In genomic region chr7:156612930-156613329, GRCh38 we compare ENCODE assay signal across 8 cellular contexts.
DNase-seq lines count a peak whose midpoint lies in the region; ATAC-seq lines count a peak whose summit lies in the region.
"Had no signal": no experiment of that assay in that cellular context is flagged by ENCODE, and none has a peak within 500 bp of the region (broad histone marks: within the 10 kb centered on the region; RNA-seq: fewer than 3 reads in every experiment).

No MANE protein-coding gene starts in this region.

- no peaks in the 10 kb centered on the region for H3K9me3 ChIP-seq in effector memory CD4-positive, alpha-beta T cell (ENCODE audit: control insufficient read depth, low read length)

- peak; percentile 81 for ATAC-seq in HG03045 (IDR thresholded peaks at IDR 0.05; ENCODE audit: unreplicated experiment)

- H3K4me1 ChIP-seq in effector memory CD4-positive, alpha-beta T cell (ENCODE audit: control insufficient read depth, insufficient read depth, low read length, poor library complexity, severe bottlenecking) = peaks cover 23% of the 10 kb centered on the region

- peak; percentile 87 for DNase-seq in activated CD4-positive, alpha-beta T cell treated with anti-CD3 and anti-CD28 coated beads for 48 hours
- peak; percentile 57 to 67 (median 66) for DNase-seq in effector memory CD4-positive, alpha-beta T cell
- peak; percentile 18 to 82 (median 60) for DNase-seq in stimulated activated naive CD4-positive, alpha-beta T cell (lab: John Stamatoyannopoulos, UW)
- DNase-seq in NCI-H526 (lab: John Stamatoyannopoulos, UW) (no peak), ACHN (no peak)
- no peak for DNase-seq in NK-92 treated with Interleukin-12 subunit alpha and Interleukin-12 subunit beta, amount 100 ng/mL, for 24 hours (lab: John Stamatoyannopoulos, UW)
- DNase-seq: anterior cingulate cortex had no signal

- peaks cover 9% of the 10 kb centered on the region for H3K27me3 ChIP-seq in effector memory CD4-positive, alpha-beta T cell (replicated peaks; ENCODE audit: control insufficient read depth, insufficient read depth, low read length, poor library complexity, severe bottlenecking)

- H3K4me3 ChIP-seq in effector memory CD4-positive, alpha-beta T cell (ENCODE audit: insufficient read depth, low read depth, low read length, poor library complexity, severe bottlenecking) = no peak overlapping the region

- peak overlapping the region; percentile 27 for H3K27ac ChIP-seq in effector memory CD4-positive, alpha-beta T cell (ENCODE audit: insufficient read depth, low read length, poor library complexity, severe bottlenecking)

- no peaks in the 10 kb centered on the region for H3K36me3 ChIP-seq in effector memory CD4-positive, alpha-beta T cell (ENCODE audit: control insufficient read depth, insufficient read depth, low read length)

- in situ Hi-C loops in ACHN (cut with HindIII; ENCODE audit: low pct_ligation_motif_present, low pct_unique_long_range_greater_than_20kb, low sequenced_read_pairs) = no loop called here

Comparison
In these comparisons a context has a peak if more than half of its experiments do, and no peak if none do; other contexts are left out.
1. DNase-seq: peak in activated CD4-positive, alpha-beta T cell treated with anti-CD3 and anti-CD28 coated beads for 48 hours (single experiment), effector memory CD4-positive, alpha-beta T cell (3 of 3) and stimulated activated naive CD4-positive, alpha-beta T cell (6 of 6); none in NCI-H526 (0 of 2), ACHN (single experiment) and NK-92 treated with Interleukin-12 subunit alpha and Interleukin-12 subunit beta, amount 100 ng/mL, for 24 hours (single experiment).